Comparison of ENCODE assay signal across 18 cellular contexts in the genomic region with DNA sequence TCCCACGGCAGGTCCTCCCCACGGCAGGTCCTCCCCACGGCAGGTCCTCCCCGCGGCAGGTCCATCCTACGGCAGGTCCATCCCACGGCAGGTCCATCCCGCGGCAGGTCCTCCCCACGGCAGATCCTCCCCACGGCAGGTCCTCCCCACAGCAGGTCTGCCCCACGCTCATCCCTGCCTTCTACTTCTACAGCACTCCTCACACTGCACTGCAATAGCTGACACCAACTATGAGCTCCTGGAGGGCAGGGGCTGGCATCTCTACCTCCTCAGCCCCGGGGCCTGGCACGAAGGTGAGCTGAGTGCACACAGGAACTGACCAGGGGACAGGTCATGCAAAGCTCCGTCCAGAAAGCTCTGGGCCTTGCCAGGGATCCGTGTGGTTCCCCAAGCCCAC. TPM values are rescaled to one million over a fixed set of nuclear protein-coding genes. Genes with fewer than 3 reads are reported as not detected.
DNase-seq lines count a peak whose midpoint lies in the region; ATAC-seq and TF ChIP-seq lines count a peak whose summit lies in the region.
"Had no signal": no experiment of that assay in that cellular context is flagged by ENCODE, and none has a peak within 500 bp of the region (broad histone marks: within the 10 kb centered on the region; RNA-seq: fewer than 3 reads in every experiment).

No MANE protein-coding gene starts in this region.

- H3K27me3 Mint-ChIP-seq in natural killer cell treated with Interleukin-12 subunit alpha and Interleukin-12 subunit beta and Interleukin-15 and Interleukin-18, amount 100 ng/mL, for 72 hours = no peaks in the 10 kb centered on the region
- H3K27me3 Mint-ChIP-seq in natural killer cell (ENCODE audit: low read depth in 2 of 2) (peaks cover 0 to 7% of the 10 kb centered on the region in 2 donors), glutamatergic neuron (ENCODE audit: unreplicated experiment) (peaks cover 11% of the 10 kb centered on the region)
- no peaks in the 10 kb centered on the region for H3K27me3 Mint-ChIP-seq in activated CD4-positive, alpha-beta T cell treated with anti-CD3 and anti-CD28 coated beads for 36 hours

- no peaks in the 10 kb centered on the region for H3K36me3 ChIP-seq in neuronal stem cell (replicated peaks in 1 of 2; ENCODE audit: control insufficient read depth in 2 of 2, insufficient read depth in 2 of 2, low read length in 2 of 2)

- peak overlapping the region; percentile 50 for H3K18ac ChIP-seq in neuronal stem cell (ENCODE audit: low read length)

- H3K4me1 ChIP-seq in neuronal stem cell (ENCODE audit: control insufficient read depth in 2 of 2, insufficient read depth in 1 of 2, low read depth in 1 of 2, low read length in 2 of 2) = peaks cover 27 to 52% of the 10 kb centered on the region in 2 donors

- no peaks in the 10 kb centered on the region for H3K9me3 ChIP-seq in neuronal stem cell (replicated peaks in 1 of 2; ENCODE audit: control insufficient read depth in 2 of 2, insufficient read depth in 1 of 2, low read depth in 1 of 2, low read length in 2 of 2)
- H3K9me3 ChIP-seq: A549 had no signal

- no peak overlapping the region for H3K14ac ChIP-seq in neuronal stem cell (ENCODE audit: low read length)

- POLR2A ChIA-PET in activated CD4-positive, alpha-beta T cell treated with anti-CD3 and anti-CD28 coated beads for 36 hours (lab: Charles Lee) = no interaction called here

- H2BK12ac ChIP-seq in neuronal stem cell (ENCODE audit: low read length) = peak overlapping the region; percentile 36

- H3K27ac Mint-ChIP-seq in natural killer cell treated with Interleukin-12 subunit alpha and Interleukin-12 subunit beta and Interleukin-15 and Interleukin-18, amount 100 ng/mL, for 72 hours = no peak overlapping the region
- H3K27ac Mint-ChIP-seq in natural killer cell = no peak overlapping the region
- H3K27ac Mint-ChIP-seq in glutamatergic neuron (ENCODE audit: unreplicated experiment) = no peak overlapping the region
- H3K27ac Mint-ChIP-seq in activated CD4-positive, alpha-beta T cell treated with anti-CD3 and anti-CD28 coated beads for 36 hours = no peak overlapping the region
- H3K27ac Mint-ChIP-seq: CD14-positive monocyte had no signal

- H4K8ac ChIP-seq in neuronal stem cell (ENCODE audit: low read depth, low read length) = no peak overlapping the region

- no peak overlapping the region for H3K27ac ChIP-seq in neuronal stem cell (replicated peaks; ENCODE audit: low read length)
- H3K27ac ChIP-seq: A549 had no signal

- CTCF ChIA-PET in activated CD4-positive, alpha-beta T cell treated with anti-CD3 and anti-CD28 coated beads for 36 hours (lab: Charles Lee) = interaction anchor here (1.0 kb wide), 1 partner anchor 80 kb away, joined by 3 read pairs; no protein-coding TSS in a partner anchor

- WGBS in neuronal stem cell (ENCODE audit: extremely low coverage in 2 of 2, insufficient read length in 2 of 2, insufficient replicate concordance in 1 of 2), 2 donors = no CpG with 5 or more reads among the region's 16 CpGs

- peak overlapping the region; percentile 74 for H2AFZ ChIP-seq in neuronal stem cell (ENCODE audit: low read length)

- H3K4me1 Mint-ChIP-seq in natural killer cell treated with Interleukin-12 subunit alpha and Interleukin-12 subunit beta and Interleukin-15 and Interleukin-18, amount 100 ng/mL, for 72 hours (ENCODE audit: low read depth in 2 of 2) = peaks cover 0 to 3% of the 10 kb centered on the region in 2 donors
- H3K4me1 Mint-ChIP-seq in natural killer cell = no peaks in the 10 kb centered on the region
- peaks cover 37% of the 10 kb centered on the region for H3K4me1 Mint-ChIP-seq in glutamatergic neuron (ENCODE audit: low read depth, unreplicated experiment)
- no peaks in the 10 kb centered on the region for H3K4me1 Mint-ChIP-seq in activated CD4-positive, alpha-beta T cell treated with anti-CD3 and anti-CD28 coated beads for 36 hours

- H2BK120ac ChIP-seq in neuronal stem cell (ENCODE audit: low read depth, low read length) = no peak overlapping the region

- peak overlapping the region; percentile 90 for H2BK15ac ChIP-seq in neuronal stem cell (ENCODE audit: low read length)

- peak; percentile 44 for DNase-seq in natural killer cell treated with Interleukin-12 subunit alpha and Interleukin-12 subunit beta and Interleukin-15 and Interleukin-18, amount 100 ng/mL, for 72 hours (ENCODE audit: low spot score)
- no peak for DNase-seq in natural killer cell
- peak; percentile 9 for DNase-seq in glutamatergic neuron
- DNase-seq in neuronal stem cell (ENCODE audit: low spot score) = no peak
- DNase-seq in mucosa of gallbladder (ENCODE audit: low spot score) = no peak
- no peak for DNase-seq in amygdala (lab: John Stamatoyannopoulos, UW)
- no peak for DNase-seq in activated CD4-positive, alpha-beta T cell treated with anti-CD3 and anti-CD28 coated beads for 36 hours
- DNase-seq: COR-L47; DMS153; IMR-90; Kasumi-1; NCI-H1105; NCI-H1694; NCI-H2107; NK-92 treated with Interleukin-12 subunit alpha and Interleukin-12 subunit beta, amount 100 ng/mL, for 24 hours had no signal

- H4K91ac ChIP-seq in neuronal stem cell (ENCODE audit: low read depth, low read length, poor library complexity) = no peak overlapping the region

- no peak overlapping the region for H3K4me2 ChIP-seq in neuronal stem cell (ENCODE audit: insufficient read depth, low read length, poor library complexity, severe bottlenecking)
- H3K4me2 ChIP-seq: A549 had no signal

- no peaks in the 10 kb centered on the region for H3K79me1 ChIP-seq in neuronal stem cell (ENCODE audit: low read depth, low read length)

- H2AK5ac ChIP-seq in neuronal stem cell (ENCODE audit: low read depth, low read length) = peak overlapping the region; percentile 79

- peak overlapping the region in 1 of 2 donors; percentile 23 for H3K4me3 ChIP-seq in neuronal stem cell (ENCODE audit: low read length in 2 of 2)
- H3K4me3 ChIP-seq: A549 had no signal

- no peaks in the 10 kb centered on the region for H3K27me3 ChIP-seq in neuronal stem cell (ENCODE audit: control insufficient read depth in 3 of 3, insufficient read depth in 3 of 3, low read depth in 1 of 3, low read length in 3 of 3)

- no peak overlapping the region for H3K4me3 Mint-ChIP-seq in natural killer cell treated with Interleukin-12 subunit alpha and Interleukin-12 subunit beta and Interleukin-15 and Interleukin-18, amount 100 ng/mL, for 72 hours
- H3K4me3 Mint-ChIP-seq in natural killer cell (no peak overlapping the region), glutamatergic neuron (ENCODE audit: unreplicated experiment) (no peak overlapping the region)
- no peak overlapping the region for H3K4me3 Mint-ChIP-seq in activated CD4-positive, alpha-beta T cell treated with anti-CD3 and anti-CD28 coated beads for 36 hours
- H3K4me3 Mint-ChIP-seq: CD14-positive monocyte had no signal

- ATAC-seq in natural killer cell treated with Interleukin-12 subunit alpha and Interleukin-12 subunit beta and Interleukin-15 and Interleukin-18, amount 100 ng/mL, for 72 hours = no peak
- ATAC-seq in natural killer cell (no peak), GM18502 (IDR thresholded peaks at IDR 0.05; ENCODE audit: poor library complexity, unreplicated experiment) (no peak)
- ATAC-seq in activated CD4-positive, alpha-beta T cell treated with anti-CD3 and anti-CD28 coated beads for 36 hours = no peak
- ATAC-seq: A549 had no signal

- peak overlapping the region; percentile 19 for H2BK5ac ChIP-seq in neuronal stem cell (ENCODE audit: low read length)

- H3K23ac ChIP-seq in neuronal stem cell (ENCODE audit: low read depth, low read length, poor library complexity) = no peak overlapping the region

- H3K9ac ChIP-seq in neuronal stem cell (ENCODE audit: low read depth, low read length, poor library complexity) = peak overlapping the region; percentile 24

- no peak for TF ChIP-seq CTCF in natural killer cell (IDR thresholded peaks at IDR 0.05)
- no peak for TF ChIP-seq CTCF in glutamatergic neuron (IDR thresholded peaks at IDR 0.05; ENCODE audit: partially characterized antibody, unreplicated experiment)

- H3K9me3 Mint-ChIP-seq in natural killer cell treated with Interleukin-12 subunit alpha and Interleukin-12 subunit beta and Interleukin-15 and Interleukin-18, amount 100 ng/mL, for 72 hours = no peaks in the 10 kb centered on the region
- H3K9me3 Mint-ChIP-seq in natural killer cell (no peaks in the 10 kb centered on the region), glutamatergic neuron (ENCODE audit: unreplicated experiment) (peaks cover 11% of the 10 kb centered on the region)
- H3K9me3 Mint-ChIP-seq in activated CD4-positive, alpha-beta T cell treated with anti-CD3 and anti-CD28 coated beads for 36 hours (ENCODE audit: low read depth) = no peaks in the 10 kb centered on the region
- H3K9me3 Mint-ChIP-seq: CD14-positive monocyte had no signal

- H3K36me3 Mint-ChIP-seq in natural killer cell treated with Interleukin-12 subunit alpha and Interleukin-12 subunit beta and Interleukin-15 and Interleukin-18, amount 100 ng/mL, for 72 hours = no peaks in the 10 kb centered on the region
- H3K36me3 Mint-ChIP-seq in natural killer cell (no peaks in the 10 kb centered on the region), glutamatergic neuron (ENCODE audit: unreplicated experiment) (no peaks in the 10 kb centered on the region)
- no peaks in the 10 kb centered on the region for H3K36me3 Mint-ChIP-seq in activated CD4-positive, alpha-beta T cell treated with anti-CD3 and anti-CD28 coated beads for 36 hours (ENCODE audit: low read depth)
- H3K36me3 Mint-ChIP-seq: CD14-positive monocyte had no signal

- intact Hi-C loops in natural killer cell (cut with micrococcal nuclease) = no loop called here
- intact Hi-C loops in activated CD4-positive, alpha-beta T cell treated with anti-CD3 and anti-CD28 coated beads for 36 hours (cut with DNase I, micrococcal nuclease) = no loop called here

- H3K4ac ChIP-seq in neuronal stem cell (ENCODE audit: low read length) = no peak overlapping the region

RNA-seq across cellular contexts. Expression of a gene that starts 45.3 kb away (rescaled TPM):
- total RNA-seq in natural killer cell treated with Interleukin-12 subunit alpha and Interleukin-12 subunit beta and Interleukin-15 and Interleukin-18, amount 100 ng/mL, for 72 hours = 1 to 10 TPM; 2.6 to 6.8 TPM
- 1 to 10 TPM; 7.2 to 9.9 (median 7.9) TPM for total RNA-seq in natural killer cell
- total RNA-seq in glutamatergic neuron (ENCODE audit: unreplicated experiment) = 22.3 TPM
- 7.7 TPM for polyA plus RNA-seq in neuronal stem cell (2013, experiment 1 of 2)
- 6.5 TPM for polyA plus RNA-seq in neuronal stem cell (2013, experiment 2 of 2)
- 26.7 TPM for total RNA-seq in mucosa of gallbladder
- 1 to 10 TPM; 1.4 to 2.0 TPM for total RNA-seq in activated CD4-positive, alpha-beta T cell treated with anti-CD3 and anti-CD28 coated beads for 36 hours

Comparison
In these comparisons a context has a peak if more than half of its experiments do, and no peak if none do; other contexts are left out.
1. DNase-seq: peak in natural killer cell treated with Interleukin-12 subunit alpha and Interleukin-12 subunit beta and Interleukin-15 and Interleukin-18, amount 100 ng/mL, for 72 hours (single experiment) and glutamatergic neuron (single experiment); none in natural killer cell (single experiment), neuronal stem cell (single experiment), mucosa of gallbladder (single experiment), amygdala (0 of 56) and activated CD4-positive, alpha-beta T cell treated with anti-CD3 and anti-CD28 coated beads for 36 hours (single experiment).